ENCODE assay signal across 9 cellular contexts in the genomic region with DNA sequence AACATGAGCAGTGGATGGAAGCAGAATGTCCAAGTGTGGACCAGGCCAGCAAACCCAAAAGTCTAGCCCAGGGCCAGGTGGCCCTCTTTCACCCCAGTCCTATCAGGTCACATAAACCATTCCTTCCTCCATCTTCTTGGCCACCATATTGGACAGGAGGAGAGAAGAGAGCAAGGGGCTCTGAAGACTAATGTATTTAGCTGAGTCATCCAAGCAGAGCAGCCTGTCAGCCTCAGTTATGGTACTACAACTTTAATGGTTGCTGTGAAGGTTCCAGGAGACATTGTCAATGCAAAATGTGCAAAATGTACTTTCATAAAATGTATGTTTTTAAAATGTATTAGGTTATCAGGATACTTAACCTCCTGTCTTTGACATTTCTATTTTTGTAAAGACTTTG.
"Had no signal": no experiment of that assay in that cellular context is flagged by ENCODE, and none has a peak within 500 bp of the region (broad histone marks: within the 10 kb centered on the region; RNA-seq: fewer than 3 reads in every experiment).

No MANE protein-coding gene starts in this region.

- H2AFZ ChIP-seq: GM23248 had no signal

- ATAC-seq: HCT116, K562 had no signal

- H3K27ac Mint-ChIP-seq: HFFc6 had no signal

- FAIRE-seq: HTR-8/SVneo, K562 had no signal

- H3K4me3 Mint-ChIP-seq: HFFc6 had no signal

- H3K9ac ChIP-seq: GM23248 had no signal

- H3K36me3 ChIP-seq: HAP-1 had no signal

- H3K4me3 ChIP-seq: GM23248, HAP-1, K562 had no signal

- H3K27ac ChIP-seq: GM23248 had no signal

- H3K4me1 ChIP-seq: HAP-1 had no signal

- DNase-seq: GM23248, GOT3, H7, HFFc6, KG1 had no signal

- H3K9me3 ChIP-seq: HAP-1 had no signal
